9 cellular contexts compared by ENCODE assay signal in genomic region chr16:69057400-69058378, GRCh38.
DNase-seq lines count a peak whose midpoint lies in the region; ATAC-seq and TF ChIP-seq lines count a peak whose summit lies in the region.
"Had no signal": no experiment of that assay in that cellular context is flagged by ENCODE, and none has a peak within 500 bp of the region (broad histone marks: within the 10 kb centered on the region; RNA-seq: fewer than 3 reads in every experiment).

No MANE protein-coding gene starts in this region.

- CTCF ChIA-PET in RWPE1 (lab: Yijun Ruan, JAX), result interaction anchor here (0.6 kb wide), 1 partner anchor 264 kb away, joined by 3 read pairs; no protein-coding TSS in a partner anchor

- ATAC-seq in GM21367 (IDR thresholded peaks at IDR 0.05; ENCODE audit: unreplicated experiment), result no peak

- TF ChIP-seq CTCF in RWPE1 (conservative IDR thresholded peaks at IDR 0.05; ENCODE audit: low read depth), result no peak

- DNase-seq in AG08395 (ENCODE audit: low spot score), result peak; percentile 92
- DNase-seq in GOT3 (lab: John Stamatoyannopoulos, UW), result peak; percentile 19
- peak; percentile 93 for DNase-seq in RWPE1 (ENCODE audit: low spot score)
- DNase-seq in glomerular visceral epithelial cell (ENCODE audit: extremely low spot score), result peak; percentile 87
- DNase-seq in putamen (ENCODE audit: low spot score), result no peak
- no peak for DNase-seq in stimulated activated CD8-positive, alpha-beta memory T cell treated with anti-CD3 and anti-CD28 coated beads, Interleukin-4, amount 100 ng/mL, for 48 hours
- no peak for DNase-seq in activated CD4-positive, alpha-beta T cell treated with anti-CD3 and anti-CD28 coated beads, Interleukin-2, amount 50 U/mL, for 4 hours
- DNase-seq: activated B cell treated with CpG ODN at 0.5 μM for 24 hours had no signal

- peak overlapping the region; percentile 88 for H3K27ac ChIP-seq in RWPE1

- POLR2A ChIA-PET in RWPE1 (lab: Yijun Ruan, JAX; ENCODE audit: low non-redundant PET), result interaction anchor here (0.6 kb wide), 1 partner anchor 1230 kb away, joined by 4 read pairs; no protein-coding TSS in a partner anchor

Comparison
In these comparisons a context has a peak if more than half of its experiments do, and no peak if none do; other contexts are left out.
1. DNase-seq: peak in AG08395 (single experiment), GOT3 (single experiment), RWPE1 (single experiment) and glomerular visceral epithelial cell (single experiment); none in putamen (single experiment), stimulated activated CD8-positive, alpha-beta memory T cell treated with anti-CD3 and anti-CD28 coated beads, Interleukin-4, amount 100 ng/mL, for 48 hours (single experiment) and activated CD4-positive, alpha-beta T cell treated with anti-CD3 and anti-CD28 coated beads, Interleukin-2, amount 50 U/mL, for 4 hours (0 of 2).